In genomic region chr15:28017423-28017924, GRCh38 we compare ENCODE assay signal across 13 cellular contexts.
DNase-seq lines count a peak whose midpoint lies in the region; ATAC-seq and TF ChIP-seq lines count a peak whose summit lies in the region.
"Had no signal": no experiment of that assay in that cellular context is flagged by ENCODE, and none has a peak within 500 bp of the region (broad histone marks: within the 10 kb centered on the region; RNA-seq: fewer than 3 reads in every experiment).

No MANE protein-coding gene starts in this region.

- CTCF ChIA-PET in T-cell (lab: Charles Lee), result interaction anchor here in 1 of 2 donors (0.7 kb wide), 1 partner anchor 1808 kb away, joined by 3 read pairs; no protein-coding TSS in a partner anchor

- intact Hi-C loops in upper lobe of right lung (cut with DNase I), result no loop called here

- H3K4me2 ChIP-seq in BLaER1, result peak overlapping the region; percentile 81

- H3K36me3 Mint-ChIP-seq in T-cell, result no peaks in the 10 kb centered on the region
- H3K36me3 Mint-ChIP-seq: memory B cell had no signal

- no peaks in the 10 kb centered on the region for H4K20me1 ChIP-seq in BLaER1

- DNase-seq in HT-29 (ENCODE audit: low spot score), result peak; percentile 52
- peak; percentile 4 for DNase-seq in SHP77 treated with DMSO at 0.1 percent for 48 hours (lab: John Stamatoyannopoulos, UW)
- peak; percentile 27 for DNase-seq in iPS-NIHi7 (ENCODE audit: extremely low spot score)
- DNase-seq in T-cell, result no peak
- DNase-seq in COLO829 (ENCODE audit: low spot score), result no peak
- no peak for DNase-seq in upper lobe of right lung
- DNase-seq: activated CD4-positive, alpha-beta T cell treated with anti-CD3 and anti-CD28 coated beads for 4 hours; activated effector memory CD4-positive, alpha-beta T cell treated with Interleukin-2 at 50 U/mL for 16 hours; CD4-positive, alpha-beta T cell had no signal

- no peak overlapping the region for H3K27ac ChIP-seq in BLaER1
- H3K27ac ChIP-seq in upper lobe of right lung, result no peak overlapping the region
- H3K27ac ChIP-seq: RWPE1 had no signal

- H3K4me3 ChIP-seq in BLaER1, result no peak overlapping the region
- no peak overlapping the region for H3K4me3 ChIP-seq in upper lobe of right lung

- H3K36me3 ChIP-seq in BLaER1 (no peaks in the 10 kb centered on the region), upper lobe of right lung (no peaks in the 10 kb centered on the region)

- no peak overlapping the region for H3K9ac ChIP-seq in BLaER1

- ATAC-seq in T-cell (replicated peaks in 1 of 4) (no peak), GM21367 (IDR thresholded peaks at IDR 0.05; ENCODE audit: unreplicated experiment) (no peak), upper lobe of right lung (no peak)

- no peaks in the 10 kb centered on the region for H3K4me1 Mint-ChIP-seq in T-cell
- H3K4me1 Mint-ChIP-seq: memory B cell had no signal

- H3K4me3 Mint-ChIP-seq in T-cell, result no peak overlapping the region
- H3K4me3 Mint-ChIP-seq: CD4-positive, alpha-beta T cell; memory B cell had no signal

- H3K9me3 ChIP-seq in BLaER1 (no peaks in the 10 kb centered on the region), upper lobe of right lung (no peaks in the 10 kb centered on the region)

- POLR2A ChIA-PET in T-cell (lab: Charles Lee), result no interaction called here

- H3K27me3 ChIP-seq in BLaER1, result no peaks in the 10 kb centered on the region
- H3K27me3 ChIP-seq in upper lobe of right lung, result no peaks in the 10 kb centered on the region

- H3K9me3 Mint-ChIP-seq in T-cell, result no peaks in the 10 kb centered on the region
- H3K9me3 Mint-ChIP-seq: CD4-positive, alpha-beta T cell; memory B cell had no signal

- H3K27me3 Mint-ChIP-seq in T-cell, result peaks cover 0 to 1% of the 10 kb centered on the region in 2 donors
- H3K27me3 Mint-ChIP-seq: CD4-positive, alpha-beta T cell; memory B cell had no signal

- no peak for TF ChIP-seq CTCF in upper lobe of right lung (IDR thresholded peaks at IDR 0.05)

- peaks cover 34% of the 10 kb centered on the region for H3K4me1 ChIP-seq in BLaER1
- H3K4me1 ChIP-seq in upper lobe of right lung, result no peaks in the 10 kb centered on the region

- no peak overlapping the region for H3K27ac Mint-ChIP-seq in T-cell
- H3K27ac Mint-ChIP-seq: CD4-positive, alpha-beta T cell; memory B cell had no signal

Comparison
In these comparisons a context has a peak if more than half of its experiments do, and no peak if none do; other contexts are left out.
1. DNase-seq: peak in HT-29 (single experiment), SHP77 treated with DMSO at 0.1 percent for 48 hours (single experiment) and iPS-NIHi7 (single experiment); none in T-cell (0 of 34), COLO829 (single experiment) and upper lobe of right lung (single experiment).